In genomic region chr19:37932985-37933953, GRCh38 we compare ENCODE assay signal across 8 cellular contexts. TPM values are rescaled to one million over a fixed set of nuclear protein-coding genes. Genes with fewer than 3 reads are reported as not detected.
DNase-seq lines count a peak whose midpoint lies in the region; ATAC-seq, FAIRE-seq and TF ChIP-seq lines count a peak whose summit lies in the region.

No MANE protein-coding gene starts in this region.

- CTCF ChIA-PET in T-cell (lab: Charles Lee), result no interaction called here

- H3K27ac Mint-ChIP-seq in activated T-helper 17 cell treated with anti-CD3 and anti-CD28 coated beads, Interleukin-2, amount 50 U/mL, for 72 hours, result no peak overlapping the region
- peak overlapping the region in 5 of 10 donors; percentile 1 to 69 (median 14) for H3K27ac Mint-ChIP-seq in naive thymus-derived CD8-positive, alpha-beta T cell
- H3K27ac Mint-ChIP-seq in T-cell, result no peak overlapping the region

- H3K4me3 Mint-ChIP-seq in activated T-helper 17 cell treated with anti-CD3 and anti-CD28 coated beads, Interleukin-2, amount 50 U/mL, for 72 hours, result no peak overlapping the region
- peak overlapping the region in 4 of 10 donors; percentile 13 to 52 (median 24) for H3K4me3 Mint-ChIP-seq in naive thymus-derived CD8-positive, alpha-beta T cell
- peak overlapping the region in 1 of 3 donors; percentile 23 for H3K4me3 Mint-ChIP-seq in T-cell

- POLR2A ChIA-PET in naive thymus-derived CD8-positive, alpha-beta T cell (lab: Charles Lee), result no interaction called here
- POLR2A ChIA-PET in T-cell (lab: Charles Lee), result no interaction called here

- peaks cover 14% of the 10 kb centered on the region for H3K36me3 Mint-ChIP-seq in activated T-helper 17 cell treated with anti-CD3 and anti-CD28 coated beads, Interleukin-2, amount 50 U/mL, for 72 hours (ENCODE audit: low read depth)
- peaks cover 13 to 46% (median 23%) of the 10 kb centered on the region in 3 donors for H3K36me3 Mint-ChIP-seq in naive thymus-derived CD8-positive, alpha-beta T cell
- H3K36me3 Mint-ChIP-seq in T-cell, result peaks cover 39% of the 10 kb centered on the region

- no peaks in the 10 kb centered on the region for H3K9me3 Mint-ChIP-seq in activated T-helper 17 cell treated with anti-CD3 and anti-CD28 coated beads, Interleukin-2, amount 50 U/mL, for 72 hours
- peaks cover 0 to 21% (median 11%) of the 10 kb centered on the region in 9 donors for H3K9me3 Mint-ChIP-seq in naive thymus-derived CD8-positive, alpha-beta T cell
- H3K9me3 Mint-ChIP-seq in T-cell, result peaks cover 0 to 14% (median 3%) of the 10 kb centered on the region in 3 donors

- DNase-seq in GM12891 (ENCODE audit: insufficient read length, low spot score), result no peak
- peak; percentile 52 for DNase-seq in NCI-H69 (lab: John Stamatoyannopoulos, UW)
- DNase-seq in renal cortical epithelial cell (ENCODE audit: low read depth), result peak; percentile 76
- DNase-seq in naive thymus-derived CD8-positive, alpha-beta T cell, result no peak
- no peak for DNase-seq in T-cell
- DNase-seq in H4 (ENCODE audit: low spot score), result no peak

- H3K27me3 Mint-ChIP-seq in activated T-helper 17 cell treated with anti-CD3 and anti-CD28 coated beads, Interleukin-2, amount 50 U/mL, for 72 hours, result no peaks in the 10 kb centered on the region
- no peaks in the 10 kb centered on the region for H3K27me3 Mint-ChIP-seq in naive thymus-derived CD8-positive, alpha-beta T cell
- H3K27me3 Mint-ChIP-seq in T-cell, result no peaks in the 10 kb centered on the region

- ATAC-seq in esophagus mucosa (peak; percentile 44), T-cell (replicated peaks in 1 of 4) (no peak)
- no peak for ATAC-seq in activated T-helper 17 cell treated with anti-CD3 and anti-CD28 coated beads, Interleukin-2, amount 50 U/mL, for 72 hours (replicated peaks)
- no peak for ATAC-seq in naive thymus-derived CD8-positive, alpha-beta T cell

- no peak for TF ChIP-seq POLR2A in GM12891 (IDR thresholded peaks at IDR 0.05; ENCODE audit: low read depth, low read length)

- peak; percentile 31 for FAIRE-seq in GM12891 (lab: Jason Lieb, UNC)

- H3K4me1 Mint-ChIP-seq in activated T-helper 17 cell treated with anti-CD3 and anti-CD28 coated beads, Interleukin-2, amount 50 U/mL, for 72 hours, result no peaks in the 10 kb centered on the region
- peaks cover 8 to 71% (median 28%) of the 10 kb centered on the region in 4 donors for H3K4me1 Mint-ChIP-seq in naive thymus-derived CD8-positive, alpha-beta T cell
- H3K4me1 Mint-ChIP-seq in T-cell, result peaks cover 12 to 24% (median 16%) of the 10 kb centered on the region in 3 donors

TF ChIP-seq in GM12891, 5 proteins besides CTCF, POLR2A, EP300 and RAD21:
- no peak for TF ChIP-seq POU2F2 (IDR thresholded peaks at IDR 0.05; ENCODE audit: low read depth, low read length)

RNA-seq across cellular contexts. Expression of gene SIPA1L3, which starts 26.3 kb away (rescaled TPM):
- 11.7 TPM for polyA plus RNA-seq in GM12891 (2012; ENCODE audit: low read depth, missing spikeins)
- total RNA-seq in esophagus mucosa (15.0 TPM), renal cortical epithelial cell (40.3 and 77.2 TPM in 2 replicates), T-cell (10 to 100 TPM; 26.2 to 40.6 (median 35.5) TPM)
- total RNA-seq in activated T-helper 17 cell treated with anti-CD3 and anti-CD28 coated beads, Interleukin-2, amount 50 U/mL, for 72 hours, result 10 to 100 TPM; 19.5 to 21.4 TPM
- 10 to 100 TPM; 32.6 to 34.5 TPM for total RNA-seq in naive thymus-derived CD8-positive, alpha-beta T cell
- polyA plus RNA-seq in naive thymus-derived CD8-positive, alpha-beta T cell, result 1 to 10 TPM in 2 of 3 donors, under 1 TPM in 1; 0.66 to 1.6 (median 1.6) TPM
- 3.2 and 5.3 TPM in 2 replicates for total RNA-seq in H4 (2014; rRNA removed; shearing (Covaris generic))

RNA-seq across cellular contexts. Expression of gene WDR87, which starts 26.9 kb away (rescaled TPM):
- not detected for polyA plus RNA-seq in GM12891 (2012; ENCODE audit: low read depth, missing spikeins)
- total RNA-seq in esophagus mucosa, result not detected
- not detected in 2 replicates for total RNA-seq in renal cortical epithelial cell
- total RNA-seq in activated T-helper 17 cell treated with anti-CD3 and anti-CD28 coated beads, Interleukin-2, amount 50 U/mL, for 72 hours, result not detected
- total RNA-seq in naive thymus-derived CD8-positive, alpha-beta T cell, result not detected
- not detected for polyA plus RNA-seq in naive thymus-derived CD8-positive, alpha-beta T cell
- total RNA-seq in T-cell, result not detected
- not detected in 2 replicates for total RNA-seq in H4 (2014; rRNA removed; shearing (Covaris generic))

Comparison
In these comparisons a context has a peak if more than half of its experiments do, and no peak if none do; other contexts are left out.
1. DNase-seq: peak in NCI-H69 (single experiment) and renal cortical epithelial cell (single experiment); none in GM12891 (single experiment), naive thymus-derived CD8-positive, alpha-beta T cell (0 of 10), T-cell (0 of 34) and H4 (single experiment).